ENCODE assay signal across 9 cellular contexts in genomic region chr19:16584825-16585801, GRCh38. TPM values are rescaled to one million over a fixed set of nuclear protein-coding genes. Genes with fewer than 3 reads are reported as not detected.
DNase-seq lines count a peak whose midpoint lies in the region; ATAC-seq and TF ChIP-seq lines count a peak whose summit lies in the region.
"Had no signal": no experiment of that assay in that cellular context is flagged by ENCODE, and none has a peak within 500 bp of the region (broad histone marks: within the 10 kb centered on the region; RNA-seq: fewer than 3 reads in every experiment).

No MANE protein-coding gene starts in this region.

- POLR2A ChIA-PET in T-cell (lab: Charles Lee): interaction anchor here (0.8 to 1.5 kb wide), 5 partner anchors 11 to 261 kb away, joined by 3 to 10 read pairs (median 3); partner anchors contain the start of genes KLF2 (in 1 of the 2) and MED26 (in 1 of the 2)

- H3K27ac ChIP-seq in left ventricle myocardium inferior (replicated peaks) (peak overlapping the region; percentile 61), stomach smooth muscle (ENCODE audit: low read length) (no peak overlapping the region)

- H3K9ac ChIP-seq in stomach smooth muscle (ENCODE audit: low read length in 2 of 2): peak overlapping the region; percentile 6 to 44

- H3K27me3 ChIP-seq in left ventricle myocardium inferior (ENCODE audit: low read depth) (no peaks in the 10 kb centered on the region), stomach smooth muscle (ENCODE audit: control insufficient read depth in 1 of 2, insufficient read depth in 2 of 2, low read length in 2 of 2) (no peaks in the 10 kb centered on the region)

- intact Hi-C loops in left ventricle myocardium inferior (cut with micrococcal nuclease): no loop called here

- H3K9me3 Mint-ChIP-seq in T-helper 1 cell treated with Interleukin-12 subunit alpha and Interleukin-12 subunit beta and Interleukin-4 antibody, amounts not matched to agents 30 μg/mL and 1 μg/mL, for 36 hours: no peaks in the 10 kb centered on the region
- H3K9me3 Mint-ChIP-seq in T-cell: no peaks in the 10 kb centered on the region

- DNase-seq in T-helper 1 cell (no peak), T-cell (no peak), left ventricle myocardium inferior (no peak), NCI-H2227 treated with DMSO at 0.1 percent for 48 hours (lab: John Stamatoyannopoulos, UW) (no peak), NAMALWA (ENCODE audit: low spot score) (no peak)
- DNase-seq: NCI-H1092 had no signal

- peaks cover 2% of the 10 kb centered on the region for H3K36me3 Mint-ChIP-seq in T-helper 1 cell treated with Interleukin-12 subunit alpha and Interleukin-12 subunit beta and Interleukin-4 antibody, amounts not matched to agents 30 μg/mL and 1 μg/mL, for 36 hours (ENCODE audit: low read depth)
- no peaks in the 10 kb centered on the region for H3K36me3 Mint-ChIP-seq in T-cell

- peak overlapping the region; percentile 21 for H3K4me3 ChIP-seq in left ventricle myocardium inferior
- H3K4me3 ChIP-seq in stomach smooth muscle (ENCODE audit: low read length in 2 of 2): peak overlapping the region; percentile 31 to 58

- H3K27ac Mint-ChIP-seq in T-helper 1 cell treated with Interleukin-12 subunit alpha and Interleukin-12 subunit beta and Interleukin-4 antibody, amounts not matched to agents 30 μg/mL and 1 μg/mL, for 36 hours: peak overlapping the region; percentile 91
- peak overlapping the region; percentile 88 to 90 for H3K27ac Mint-ChIP-seq in T-cell

- CTCF ChIA-PET in T-cell (lab: Charles Lee): interaction anchor here (0.6 to 1.8 kb wide), 7 partner anchors 11 to 41 kb away, joined by 3 to 11 read pairs (median 5); no protein-coding TSS in a partner anchor

- TF ChIP-seq CTCF in left ventricle myocardium inferior (IDR thresholded peaks at IDR 0.05; ENCODE audit: borderline replicate concordance): no peak

- no peaks in the 10 kb centered on the region for H3K9me3 ChIP-seq in left ventricle myocardium inferior (replicated peaks)
- no peaks in the 10 kb centered on the region for H3K9me3 ChIP-seq in stomach smooth muscle (ENCODE audit: control insufficient read depth in 2 of 2, low read length in 2 of 2)

- ATAC-seq in T-cell (replicated peaks in 1 of 4): no peak
- ATAC-seq in HG03521 (IDR thresholded peaks at IDR 0.05; ENCODE audit: unreplicated experiment): no peak

- H3K4me1 ChIP-seq in left ventricle myocardium inferior (peaks cover 100% of the 10 kb centered on the region), stomach smooth muscle (ENCODE audit: control insufficient read depth, insufficient read depth, low read length) (peaks cover 69% of the 10 kb centered on the region)

- no peaks in the 10 kb centered on the region for H3K27me3 Mint-ChIP-seq in T-helper 1 cell treated with Interleukin-12 subunit alpha and Interleukin-12 subunit beta and Interleukin-4 antibody, amounts not matched to agents 30 μg/mL and 1 μg/mL, for 36 hours (ENCODE audit: low read depth)
- no peaks in the 10 kb centered on the region for H3K27me3 Mint-ChIP-seq in T-cell

- peak overlapping the region; percentile 79 for H3K4me3 Mint-ChIP-seq in T-helper 1 cell treated with Interleukin-12 subunit alpha and Interleukin-12 subunit beta and Interleukin-4 antibody, amounts not matched to agents 30 μg/mL and 1 μg/mL, for 36 hours
- H3K4me3 Mint-ChIP-seq in T-cell: peak overlapping the region; percentile 63 to 86 (median 73)

- H3K4me1 Mint-ChIP-seq in T-helper 1 cell treated with Interleukin-12 subunit alpha and Interleukin-12 subunit beta and Interleukin-4 antibody, amounts not matched to agents 30 μg/mL and 1 μg/mL, for 36 hours (ENCODE audit: low read depth): peaks cover 77% of the 10 kb centered on the region
- peaks cover 76 to 91% (median 89%) of the 10 kb centered on the region in 3 donors for H3K4me1 Mint-ChIP-seq in T-cell

- H3K36me3 ChIP-seq in left ventricle myocardium inferior: no peaks in the 10 kb centered on the region
- no peaks in the 10 kb centered on the region for H3K36me3 ChIP-seq in stomach smooth muscle (ENCODE audit: control insufficient read depth in 2 of 2, insufficient read depth in 2 of 2, low read length in 2 of 2)

RNA-seq across cellular contexts. Expression of gene SLC35E1, which starts 12.9 kb away (rescaled TPM):
- total RNA-seq in T-cell: 10 to 100 TPM; 32.7 to 67.5 (median 36.9) TPM
- total RNA-seq in left ventricle myocardium inferior: 26.8 TPM

RNA-seq across cellular contexts. Expression of gene CHERP, which starts 42.9 kb away (rescaled TPM):
- total RNA-seq in T-cell (10 to 100 TPM; 52.6 to 76.7 (median 70.3) TPM), left ventricle myocardium inferior (19.3 TPM)

RNA-seq across cellular contexts. Expression of gene MED26, which starts 42.9 kb away (rescaled TPM):
- 10 to 100 TPM; 14.7 to 42.0 (median 21.1) TPM for total RNA-seq in T-cell
- 4.0 TPM for total RNA-seq in left ventricle myocardium inferior
